Comparison of ENCODE assay signal across 15 cellular contexts in the genomic region with DNA sequence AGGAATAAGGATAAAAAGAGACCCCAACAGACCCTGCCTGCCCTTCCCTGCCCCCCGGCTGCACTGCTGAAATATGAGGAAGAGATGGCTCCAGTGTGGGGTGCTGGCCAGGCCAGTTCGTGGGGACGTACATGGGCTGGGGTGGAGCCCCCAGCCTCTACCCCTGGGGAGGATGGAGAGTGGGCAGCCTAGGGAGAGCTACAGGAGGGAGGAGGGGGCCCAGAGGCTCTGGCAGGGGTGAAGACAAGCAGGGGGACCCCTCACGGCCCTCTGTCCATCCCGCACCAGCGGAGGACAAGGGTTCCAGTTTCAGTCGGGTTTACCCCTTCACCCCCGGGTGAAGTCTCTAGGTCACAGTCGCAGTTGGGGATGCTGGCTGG.
"Had no signal": no experiment of that assay in that cellular context is flagged by ENCODE, and none has a peak within 500 bp of the region (broad histone marks: within the 10 kb centered on the region; RNA-seq: fewer than 3 reads in every experiment).

No MANE protein-coding gene starts in this region.

- DNase-seq: activated CD4-positive, alpha-beta T cell treated with anti-CD3 and anti-CD28 coated beads, Interleukin-2, amount 50 U/mL, for 4 hours; activated CD4-positive, CD25-positive, alpha-beta regulatory T cell; activated naive CD4-positive, alpha-beta T cell; central memory CD4-positive, alpha-beta T cell; cortex of kidney; nephron progenitor cell; stimulated activated CD4-positive, alpha-beta T cell treated with anti-CD3 and anti-CD28 coated beads, Interleukin-15, amount 100 ng/mL, for 24 hours; stimulated activated CD4-positive, alpha-beta T cell treated with anti-CD3 and anti-CD28 coated beads, Interleukin-4, amount 100 ng/mL, for 24 hours; T-helper 17 cell; thyroid gland had no signal

- H3K9me3 Mint-ChIP-seq: nephron progenitor cell had no signal

- H3K27ac ChIP-seq: adrenal gland, esophagus muscularis mucosa, pancreas, thyroid gland had no signal

- ATAC-seq: left lobe of liver, T-helper 17 cell had no signal

- H3K4me1 ChIP-seq: adrenal gland, esophagus muscularis mucosa, pancreas, thyroid gland had no signal

- H3K4me3 ChIP-seq: adrenal gland, esophagus muscularis mucosa, mucosa of descending colon, pancreas, thyroid gland had no signal

- H3K27ac Mint-ChIP-seq: T-helper 17 cell had no signal

- H3K4me3 Mint-ChIP-seq: nephron progenitor cell, T-helper 17 cell had no signal

- H3K27me3 Mint-ChIP-seq: T-helper 17 cell had no signal

- H3K27me3 ChIP-seq: adrenal gland, esophagus muscularis mucosa, pancreas, thyroid gland had no signal

- H3K9me3 ChIP-seq: adrenal gland, esophagus muscularis mucosa, mucosa of descending colon, pancreas, thyroid gland had no signal
